In the genomic region with DNA sequence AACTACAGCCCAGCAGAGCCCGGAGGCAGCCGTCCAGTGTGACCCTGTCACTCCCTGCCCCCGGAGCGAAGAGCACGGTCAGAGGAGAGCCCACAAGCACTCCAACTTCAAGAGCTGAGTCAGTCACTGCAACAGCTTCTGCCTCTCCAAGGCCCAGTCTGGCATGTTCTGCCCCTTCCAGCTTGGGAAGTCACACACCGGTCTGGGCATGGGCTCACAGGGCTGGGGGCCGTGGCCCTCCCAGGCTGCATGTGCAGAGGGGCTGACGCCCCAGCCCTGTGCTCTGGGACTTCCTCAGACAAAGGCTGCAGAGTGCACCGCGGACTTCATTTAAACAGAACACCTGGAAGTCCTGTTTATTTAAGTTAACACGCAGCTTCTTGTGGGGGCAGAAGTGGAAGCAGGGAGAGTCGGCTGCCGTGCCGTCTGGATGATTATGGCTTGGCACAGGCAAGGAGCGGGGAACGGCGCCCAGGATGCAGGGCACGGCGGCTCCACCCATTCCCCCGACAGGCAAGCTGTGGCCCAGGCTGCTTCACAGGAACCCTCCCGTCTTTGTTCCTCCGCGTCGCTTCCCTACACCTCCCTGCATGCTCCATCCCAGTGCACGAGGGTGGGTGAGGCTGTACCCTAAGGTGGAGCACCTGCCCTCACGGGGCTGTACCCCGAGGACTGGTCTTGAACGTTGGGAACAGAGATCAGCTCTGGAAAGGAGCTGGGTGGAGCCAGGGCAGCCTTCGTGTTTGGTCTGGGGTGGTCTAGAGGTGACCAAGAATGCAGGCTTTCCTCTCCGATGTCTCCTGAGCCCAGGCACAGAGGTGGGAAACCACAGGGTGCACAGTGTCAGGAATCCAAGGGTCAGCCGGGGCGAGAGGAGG, we compare ENCODE assay signal across 15 cellular contexts.
DNase-seq lines count a peak whose midpoint lies in the region; ATAC-seq, FAIRE-seq and TF ChIP-seq lines count a peak whose summit lies in the region.
"Had no signal": no experiment of that assay in that cellular context is flagged by ENCODE, and none has a peak within 500 bp of the region (broad histone marks: within the 10 kb centered on the region; RNA-seq: fewer than 3 reads in every experiment).

No MANE protein-coding gene starts in this region.

- peak overlapping the region in 1 of 3 experiments; percentile 43 for H3K4me3 Mint-ChIP-seq in nephron
- no peak overlapping the region for H3K4me3 Mint-ChIP-seq in activated naive CD8-positive, alpha-beta T cell treated with anti-CD3 and anti-CD28 coated beads, Interleukin-2, amount 50 U/mL, for 24 hours
- H3K4me3 Mint-ChIP-seq: brain had no signal

- no peak for FAIRE-seq in GM19239 (lab: Jason Lieb, UNC)

- peaks cover 8% of the 10 kb centered on the region for H3K27me3 Mint-ChIP-seq in nephron (ENCODE audit: low read depth)
- H3K27me3 Mint-ChIP-seq in activated naive CD8-positive, alpha-beta T cell treated with anti-CD3 and anti-CD28 coated beads, Interleukin-2, amount 50 U/mL, for 24 hours, result no peaks in the 10 kb centered on the region
- H3K27me3 Mint-ChIP-seq: brain had no signal

- peak overlapping the region; percentile 69 to 87 (median 84) for H3K27ac Mint-ChIP-seq in nephron
- H3K27ac Mint-ChIP-seq in activated naive CD8-positive, alpha-beta T cell treated with anti-CD3 and anti-CD28 coated beads, Interleukin-2, amount 50 U/mL, for 24 hours, result no peak overlapping the region

- no peak for TF ChIP-seq CTCF in nephron (IDR thresholded peaks at IDR 0.05; ENCODE audit: unreplicated experiment in 3 of 3)

- DNase-seq in AG20443 (ENCODE audit: low spot score) (peak; percentile 78), GM19239 (ENCODE audit: insufficient read length, low spot score) (peak; percentile 2), astrocyte of the hippocampus (ENCODE audit: low read depth, low spot score) (peak; percentile 47)
- no peak for DNase-seq in effector CD4-positive, alpha-beta T cell
- DNase-seq in activated naive CD8-positive, alpha-beta T cell treated with anti-CD3 and anti-CD28 coated beads, Interleukin-2, amount 50 U/mL, for 24 hours, result no peak
- no peak for DNase-seq in activated CD4-positive, alpha-beta T cell treated with anti-CD3 and anti-CD28 coated beads, Interleukin-2, amount 50 U/mL, for 1 hour
- DNase-seq in activated CD8-positive, alpha-beta memory T cell treated with anti-CD3 and anti-CD28 coated beads for 24 hours, result no peak
- DNase-seq: activated effector memory CD4-positive, alpha-beta T cell treated with anti-CD3 and anti-CD28 coated beads, Interleukin-2, amount 50 U/mL, for 16 hours; DND-41; dorsolateral prefrontal cortex; MM.1S; SJCRH30; stimulated activated naive CD8-positive, alpha-beta T cell treated with anti-CD3 and anti-CD28 coated beads, Interleukin-15, Interleukin-2, amounts not matched to agents 100 U/mL and 50 U/mL, for 24 hours had no signal

- H3K4me1 Mint-ChIP-seq in nephron, result peaks cover 48% of the 10 kb centered on the region
- no peaks in the 10 kb centered on the region for H3K4me1 Mint-ChIP-seq in activated naive CD8-positive, alpha-beta T cell treated with anti-CD3 and anti-CD28 coated beads, Interleukin-2, amount 50 U/mL, for 24 hours

- ATAC-seq in activated naive CD8-positive, alpha-beta T cell treated with anti-CD3 and anti-CD28 coated beads, Interleukin-2, amount 50 U/mL, for 24 hours, result no peak
- ATAC-seq: stimulated activated naive CD8-positive, alpha-beta T cell treated with anti-CD3 and anti-CD28 coated beads, Interleukin-15, Interleukin-2, amounts not matched to agents 100 U/mL and 50 U/mL, for 24 hours had no signal

- no peaks in the 10 kb centered on the region for H3K9me3 Mint-ChIP-seq in nephron
- no peaks in the 10 kb centered on the region for H3K9me3 Mint-ChIP-seq in activated naive CD8-positive, alpha-beta T cell treated with anti-CD3 and anti-CD28 coated beads, Interleukin-2, amount 50 U/mL, for 24 hours

- H3K36me3 Mint-ChIP-seq in nephron (ENCODE audit: low read depth), result peaks cover 35% of the 10 kb centered on the region
- H3K36me3 Mint-ChIP-seq in activated naive CD8-positive, alpha-beta T cell treated with anti-CD3 and anti-CD28 coated beads, Interleukin-2, amount 50 U/mL, for 24 hours (ENCODE audit: low read depth), result peaks cover 3% of the 10 kb centered on the region

Comparison
In these comparisons a context has a peak if more than half of its experiments do, and no peak if none do; other contexts are left out.
1. DNase-seq: peak in AG20443 (single experiment), GM19239 (single experiment) and astrocyte of the hippocampus (single experiment); none in effector CD4-positive, alpha-beta T cell (single experiment), activated naive CD8-positive, alpha-beta T cell treated with anti-CD3 and anti-CD28 coated beads, Interleukin-2, amount 50 U/mL, for 24 hours (single experiment), activated CD4-positive, alpha-beta T cell treated with anti-CD3 and anti-CD28 coated beads, Interleukin-2, amount 50 U/mL, for 1 hour (single experiment) and activated CD8-positive, alpha-beta memory T cell treated with anti-CD3 and anti-CD28 coated beads for 24 hours (single experiment).